In the genomic region with DNA sequence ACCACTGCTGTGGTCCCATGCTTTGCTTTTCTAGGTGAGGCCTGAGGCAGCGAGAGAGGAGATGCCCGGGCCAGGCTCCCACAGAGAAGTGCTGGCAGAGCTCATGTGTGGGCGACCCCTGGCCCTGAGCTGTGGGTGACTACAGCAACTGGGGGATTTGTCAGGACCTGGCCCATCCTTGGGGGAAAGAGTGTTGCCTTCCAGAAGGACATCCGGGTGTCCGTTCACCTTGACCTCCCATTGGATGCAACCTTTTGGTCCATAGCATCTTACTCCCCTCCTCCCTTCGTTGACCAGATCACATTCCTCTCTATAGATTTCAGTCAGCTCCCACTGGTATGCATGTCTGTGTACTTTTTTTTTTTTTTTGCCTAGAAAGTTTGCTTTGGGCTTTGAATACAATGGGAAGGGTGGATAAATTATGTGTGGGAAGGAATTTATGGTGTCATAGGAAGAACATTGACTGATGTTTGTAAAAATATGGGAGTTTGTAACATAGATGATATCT, we compare ENCODE assay signal across 18 cellular contexts.
"Had no signal": no experiment of that assay in that cellular context is flagged by ENCODE, and none has a peak within 500 bp of the region (broad histone marks: within the 10 kb centered on the region; RNA-seq: fewer than 3 reads in every experiment).

No MANE protein-coding gene starts in this region.

- DNase-seq: activated CD4-positive, alpha-beta T cell treated with anti-CD3 and anti-CD28 coated beads for 48 hours; activated naive CD4-positive, alpha-beta T cell; colonic mucosa; effector CD4-positive, alpha-beta T cell; foreskin melanocyte; heart left ventricle; left ventricle myocardium inferior; right lobe of liver; spleen; stimulated activated CD4-positive, alpha-beta T cell treated with anti-CD3 and anti-CD28 coated beads, Interleukin-2, amount 100 ng/mL, for 24 hours; T-cell; testis; WERI-Rb-1 had no signal

- H3K4me1 ChIP-seq: ascending aorta, colonic mucosa had no signal

- H3K4me3 ChIP-seq: ascending aorta, cardiac muscle cell, colonic mucosa, heart left ventricle, left ventricle myocardium inferior, right lobe of liver, spleen, testis had no signal

- H3K4me1 Mint-ChIP-seq: memory B cell, T-cell had no signal

- H3K27ac Mint-ChIP-seq: activated T-helper 1 cell treated with anti-CD3 and anti-CD28 coated beads, Interleukin-12 subunit alpha, Interleukin-12 subunit beta, Interleukin-2, Interleukin-4 antibody, amounts not matched to agents 30 ng/mL and 10 ng/mL and 1 ng/mL, durations not matched to agents 14 hours and 24 hours and 36 hours; memory B cell; stimulated activated naive CD8-positive, alpha-beta T cell treated with anti-CD3 and anti-CD28 coated beads, Interleukin-15, Interleukin-2, amounts not matched to agents 100 ng/mL and 50 ng/mL, for 24 hours; T-cell had no signal

- ATAC-seq: T-cell had no signal

- H3K9me3 Mint-ChIP-seq: activated T-helper 1 cell treated with anti-CD3 and anti-CD28 coated beads, Interleukin-12 subunit alpha, Interleukin-12 subunit beta, Interleukin-2, Interleukin-4 antibody, amounts not matched to agents 30 ng/mL and 10 ng/mL and 1 ng/mL, durations not matched to agents 14 hours and 24 hours and 36 hours; memory B cell; stimulated activated naive CD8-positive, alpha-beta T cell treated with anti-CD3 and anti-CD28 coated beads, Interleukin-15, Interleukin-2, amounts not matched to agents 100 ng/mL and 50 ng/mL, for 24 hours; T-cell had no signal

- H3K9me3 ChIP-seq: ascending aorta, colonic mucosa, heart left ventricle, left ventricle myocardium inferior, right lobe of liver, spleen, testis had no signal

- H3K36me3 ChIP-seq: ascending aorta, cardiac muscle cell, colonic mucosa, heart left ventricle, left ventricle myocardium inferior, right lobe of liver, spleen had no signal

- H3K27ac ChIP-seq: ascending aorta, colonic mucosa, left ventricle myocardium inferior, right lobe of liver, spleen, testis, WERI-Rb-1 had no signal

- H3K36me3 Mint-ChIP-seq: memory B cell, T-cell had no signal

- H3K4me3 Mint-ChIP-seq: activated T-helper 1 cell treated with anti-CD3 and anti-CD28 coated beads, Interleukin-12 subunit alpha, Interleukin-12 subunit beta, Interleukin-2, Interleukin-4 antibody, amounts not matched to agents 30 ng/mL and 10 ng/mL and 1 ng/mL, durations not matched to agents 14 hours and 24 hours and 36 hours; memory B cell; stimulated activated naive CD8-positive, alpha-beta T cell treated with anti-CD3 and anti-CD28 coated beads, Interleukin-15, Interleukin-2, amounts not matched to agents 100 ng/mL and 50 ng/mL, for 24 hours; T-cell had no signal

- H3K27me3 Mint-ChIP-seq: stimulated activated naive CD8-positive, alpha-beta T cell treated with anti-CD3 and anti-CD28 coated beads, Interleukin-15, Interleukin-2, amounts not matched to agents 100 ng/mL and 50 ng/mL, for 24 hours; T-cell had no signal

- H3K27me3 ChIP-seq: ascending aorta, cardiac muscle cell, colonic mucosa, heart left ventricle, right lobe of liver, spleen, testis had no signal
